ENCODE assay signal across 2 cellular contexts in the genomic region with DNA sequence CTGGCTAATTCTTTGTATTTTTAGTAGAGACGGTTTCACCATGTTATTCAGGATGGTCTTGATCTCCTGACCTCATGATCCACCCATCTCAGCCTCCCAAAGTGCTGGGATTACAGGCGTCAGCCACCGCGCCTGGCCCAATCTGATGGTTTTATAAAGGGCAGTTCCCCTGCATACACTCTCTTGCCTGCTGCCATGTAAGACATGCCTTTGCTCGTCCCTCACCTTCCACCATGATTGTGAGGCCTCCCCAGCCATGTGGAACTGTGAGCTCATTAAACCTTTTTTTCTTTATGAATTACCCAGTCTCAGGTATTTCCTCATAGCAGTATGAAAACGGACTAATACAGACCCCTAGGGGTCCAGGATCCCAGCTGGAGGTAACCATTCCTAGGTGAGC. TPM values are rescaled to one million over a fixed set of nuclear protein-coding genes. Genes with fewer than 3 reads are reported as not detected.
"Had no signal": no experiment of that assay in that cellular context is flagged by ENCODE, and none has a peak within 500 bp of the region (broad histone marks: within the 10 kb centered on the region; RNA-seq: fewer than 3 reads in every experiment).

No MANE protein-coding gene starts in this region.

RNA-seq across cellular contexts. Expression of gene ACE, which starts 8.8 kb away (rescaled TPM):
- total RNA-seq: HT1080 had no signal

RNA-seq across cellular contexts. Expression of gene KCNH6, which starts 55.1 kb away (rescaled TPM):
- total RNA-seq: HT1080 had no signal
- polyA plus RNA-seq: IgD-negative memory B cell had no signal
